In genomic region chr1:65147424-65148177, GRCh38 we compare ENCODE assay signal across 8 cellular contexts. TPM values are rescaled to one million over a fixed set of nuclear protein-coding genes. Genes with fewer than 3 reads are reported as not detected.
DNase-seq lines count a peak whose midpoint lies in the region; ATAC-seq and TF ChIP-seq lines count a peak whose summit lies in the region.

No MANE protein-coding gene starts in this region.

- CTCF ChIA-PET in AG04450 (lab: Charles Lee): interaction anchor here (1.0 kb wide), 1 partner anchor 540 kb away, joined by 3 read pairs; no protein-coding TSS in a partner anchor

- H3K27me3 Mint-ChIP-seq in activated T-helper 17 cell treated with anti-CD3 and anti-CD28 coated beads, Interleukin-2, amount 50 U/mL, for 72 hours: peaks cover 35% of the 10 kb centered on the region

- peaks cover 35% of the 10 kb centered on the region for H3K27me3 ChIP-seq in AG04450 (ENCODE audit: control insufficient read depth, insufficient read depth, low read length)

- no peak overlapping the region for H3K27ac ChIP-seq in AG04450 (ENCODE audit: low read depth, low read length)

- H3K9me3 Mint-ChIP-seq in activated T-helper 17 cell treated with anti-CD3 and anti-CD28 coated beads, Interleukin-2, amount 50 U/mL, for 72 hours: no peaks in the 10 kb centered on the region

- peak overlapping the region; percentile 94 for H3K4me3 Mint-ChIP-seq in activated T-helper 17 cell treated with anti-CD3 and anti-CD28 coated beads, Interleukin-2, amount 50 U/mL, for 72 hours

- no peak for DNase-seq in AG04450 (ENCODE audit: low read depth, low spot score)
- peak; percentile 55 for DNase-seq in NCI-H69 (lab: John Stamatoyannopoulos, UW)
- peak; percentile 65 for DNase-seq in glomerular visceral epithelial cell (ENCODE audit: extremely low spot score)
- DNase-seq in omental fat pad (ENCODE audit: low spot score): no peak
- no peak for DNase-seq in amniotic stem cell (lab: John Stamatoyannopoulos, UW)

- POLR2A ChIA-PET in AG04450 (lab: Yijun Ruan, JAX): no interaction called here

- H3K9me3 ChIP-seq in AG04450 (ENCODE audit: control insufficient read depth, insufficient read depth, low read length): no peaks in the 10 kb centered on the region

- peaks cover 17% of the 10 kb centered on the region for H3K4me1 Mint-ChIP-seq in activated T-helper 17 cell treated with anti-CD3 and anti-CD28 coated beads, Interleukin-2, amount 50 U/mL, for 72 hours

- peak overlapping the region; percentile 74 for H3K27ac Mint-ChIP-seq in activated T-helper 17 cell treated with anti-CD3 and anti-CD28 coated beads, Interleukin-2, amount 50 U/mL, for 72 hours

- TF ChIP-seq CTCF in AG04450 (IDR thresholded peaks at IDR 0.05; ENCODE audit: low read depth, low read length): no peak
- TF ChIP-seq CTCF in omental fat pad (IDR thresholded peaks at IDR 0.05): no peak

- ATAC-seq in GM18511 (IDR thresholded peaks at IDR 0.05; ENCODE audit: unreplicated experiment): peak; percentile 69
- peak; percentile 47 for ATAC-seq in HG02973 (IDR thresholded peaks at IDR 0.05; ENCODE audit: unreplicated experiment)
- ATAC-seq in activated T-helper 17 cell treated with anti-CD3 and anti-CD28 coated beads, Interleukin-2, amount 50 U/mL, for 72 hours (replicated peaks): peak; percentile 63
- ATAC-seq in omental fat pad (ENCODE audit: low FRiP score): peak; percentile 66

- peaks cover 37% of the 10 kb centered on the region for H3K36me3 Mint-ChIP-seq in activated T-helper 17 cell treated with anti-CD3 and anti-CD28 coated beads, Interleukin-2, amount 50 U/mL, for 72 hours (ENCODE audit: low read depth)

- H3K4me3 ChIP-seq in AG04450 (ENCODE audit: low read depth, low read length): peak overlapping the region; percentile 50

RNA-seq across cellular contexts. Expression of gene AK4, which starts 0.4 kb away (rescaled TPM):
- polyA plus RNA-seq in AG04450 (2011; rRNA removed): 0.78 and 0.82 TPM in 2 replicates
- 0.69 and 1.2 TPM in 2 replicates for polyA minus RNA-seq in AG04450 (2011; rRNA and poly(A)+ RNA removed)
- 100 to 1,000 TPM; 112 to 142 TPM for total RNA-seq in activated T-helper 17 cell treated with anti-CD3 and anti-CD28 coated beads, Interleukin-2, amount 50 U/mL, for 72 hours
- 100 to 1,000 TPM in 1 of 4 donors, 10 to 100 TPM in 3; 20.5 to 108 (median 61.8) TPM for total RNA-seq in omental fat pad

Comparison
In these comparisons a context has a peak if more than half of its experiments do, and no peak if none do; other contexts are left out.
1. DNase-seq: peak in NCI-H69 (single experiment) and glomerular visceral epithelial cell (single experiment); none in AG04450 (single experiment), omental fat pad (single experiment) and amniotic stem cell (single experiment).
2. Peak in every context shown above with its lines, with median percentiles within 50 percentile points of each other: ATAC-seq.